ENCODE assay signal across 14 cellular contexts in the genomic region with DNA sequence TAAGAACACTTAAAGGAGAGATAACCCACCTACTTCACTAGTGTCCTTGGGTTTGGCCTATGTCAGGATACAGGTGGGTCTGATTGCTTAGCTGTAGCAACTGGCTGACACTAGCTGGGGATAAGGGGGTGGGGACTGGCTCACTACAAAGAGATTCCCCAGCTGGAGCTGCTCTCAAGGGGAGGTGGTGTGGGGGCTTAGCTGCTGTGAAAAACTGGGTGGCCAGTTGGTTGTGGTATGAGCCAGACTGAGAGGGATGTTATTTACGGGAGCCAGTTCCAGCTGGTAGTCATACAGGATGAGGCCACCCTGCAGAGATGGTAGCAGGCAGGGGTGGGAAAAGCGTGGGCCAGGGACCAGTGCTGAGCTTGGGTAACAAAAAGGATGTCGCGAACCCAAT.
"Had no signal": no experiment of that assay in that cellular context is flagged by ENCODE, and none has a peak within 500 bp of the region (broad histone marks: within the 10 kb centered on the region; RNA-seq: fewer than 3 reads in every experiment).

No MANE protein-coding gene starts in this region.

- H3K9me3 ChIP-seq: body of pancreas, tibial artery had no signal

- H3K79me2 ChIP-seq: hepatocyte had no signal

- ATAC-seq: activated CD8-positive, alpha-beta T cell treated with anti-CD3 and anti-CD28 coated beads, Interleukin-2, amount 10 ng/mL, durations not matched to agents 7 days and 5 days; body of pancreas; effector memory CD8-positive, alpha-beta T cell; left lobe of liver; stimulated activated naive CD8-positive, alpha-beta T cell treated with anti-CD3 and anti-CD28 coated beads, Interleukin-15, Interleukin-2, amounts not matched to agents 100 U/mL and 50 U/mL, for 24 hours had no signal

- H3K27me3 ChIP-seq: body of pancreas, hepatocyte, tibial artery had no signal

- H3K4me1 ChIP-seq: body of pancreas, tibial artery had no signal

- DNase-seq: activated CD4-positive, alpha-beta T cell treated with anti-CD3 and anti-CD28 coated beads, Interleukin-2, amount 10 ng/mL, durations not matched to agents 7 days and 5 days; activated CD8-positive, alpha-beta T cell treated with anti-CD3 and anti-CD28 coated beads, Interleukin-2, amount 10 ng/mL, durations not matched to agents 7 days and 5 days; activated naive CD4-positive, alpha-beta T cell treated with anti-CD3 and anti-CD28 coated beads for 36 hours; activated T-cell treated with anti-CD3 and anti-CD28 coated beads, Interleukin-2, amount 50 U/mL, for 24 hours; body of pancreas; dermis blood vessel endothelial cell; effector memory CD8-positive, alpha-beta T cell; kidney; stimulated activated CD4-positive, alpha-beta T cell treated with anti-CD3 and anti-CD28 coated beads, Interleukin-1b, Interleukin-23, amount 100 ng/mL, for 48 hours; stimulated activated naive CD8-positive, alpha-beta T cell treated with anti-CD3 and anti-CD28 coated beads, Interleukin-15, Interleukin-2, amounts not matched to agents 100 U/mL and 50 U/mL, for 24 hours; substantia nigra; tibial artery had no signal

- H3K36me3 ChIP-seq: tibial artery had no signal

- H3K27ac ChIP-seq: body of pancreas, hepatocyte, tibial artery had no signal

- H3K4me3 ChIP-seq: body of pancreas, hepatocyte, tibial artery had no signal

- H3K4me2 ChIP-seq: hepatocyte had no signal
